In the genomic region with DNA sequence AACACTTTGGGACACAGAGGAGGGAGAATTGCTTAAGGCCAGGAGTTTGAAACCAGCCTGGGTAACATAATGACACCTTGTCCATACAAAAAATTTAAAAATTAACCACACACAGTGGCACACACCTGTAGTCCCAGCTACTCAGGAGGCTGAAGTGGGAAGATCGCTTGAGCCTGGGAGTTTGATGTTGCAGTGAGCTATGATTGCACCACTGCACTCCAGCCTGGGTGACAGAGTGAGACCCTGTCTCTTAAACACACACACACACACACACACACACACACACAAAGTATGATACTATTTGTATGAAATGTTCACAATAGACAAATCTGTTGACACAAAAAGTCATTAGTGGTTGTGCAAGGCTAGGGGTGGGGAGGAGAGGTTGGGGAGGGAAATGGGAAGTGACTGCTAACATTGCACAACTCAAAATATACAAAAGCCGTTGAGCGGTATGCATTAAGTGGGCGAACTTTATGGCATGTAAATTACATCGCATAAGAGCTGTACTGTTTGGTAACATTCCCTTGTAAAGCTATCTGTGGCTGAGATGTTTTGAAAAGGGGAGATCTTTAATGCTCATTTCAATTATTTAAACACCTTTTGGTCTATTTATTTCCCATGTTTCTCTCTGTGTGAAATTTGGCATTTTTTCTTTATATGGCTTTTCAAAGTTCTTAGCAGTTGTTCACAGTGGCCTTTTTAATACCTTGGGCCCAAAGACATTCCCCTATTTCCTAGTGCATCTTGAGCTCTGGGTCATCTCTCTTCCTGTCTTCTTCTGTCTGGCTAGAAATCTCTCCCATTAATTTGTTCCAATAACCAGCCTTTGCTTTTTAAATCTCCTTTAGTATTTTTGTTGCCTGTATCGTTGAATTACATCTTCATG, we compare ENCODE assay signal across 13 cellular contexts. TPM values are rescaled to one million over a fixed set of nuclear protein-coding genes. Genes with fewer than 3 reads are reported as not detected.
DNase-seq lines count a peak whose midpoint lies in the region; ATAC-seq and TF ChIP-seq lines count a peak whose summit lies in the region.
"Had no signal": no experiment of that assay in that cellular context is flagged by ENCODE, and none has a peak within 500 bp of the region (broad histone marks: within the 10 kb centered on the region; RNA-seq: fewer than 3 reads in every experiment).

No MANE protein-coding gene starts in this region.

- peak; percentile 95 to 96 for DNase-seq in HL-60 (ENCODE audit: low read depth in 1 of 2, low spot score in 1 of 2)
- peak; percentile 37 for DNase-seq in OCI-M1 (lab: John Stamatoyannopoulos, UW)
- DNase-seq in fibroblast of lung (ENCODE audit: low read depth in 2 of 2), result peak; percentile 17 to 90
- peak; percentile 13 for DNase-seq in osteocyte (ENCODE audit: extremely low spot score, unreplicated experiment)
- no peak for DNase-seq in dorsolateral prefrontal cortex
- DNase-seq in endothelial cell (ENCODE audit: low spot score), result no peak
- DNase-seq: activated CD4-positive, alpha-beta T cell treated with anti-CD3 and anti-CD28 coated beads for 4 hours; activated naive CD4-positive, alpha-beta T cell treated with Interleukin-2 at 50 U/mL for 16 hours; NCI-H2171 treated with DMSO at 0.1 percent for 48 hours; stimulated activated CD4-positive, alpha-beta T cell treated with anti-CD3 and anti-CD28 coated beads, Interleukin-4, amount 100 ng/mL, for 24 hours had no signal

- no peaks in the 10 kb centered on the region for H4K20me1 ChIP-seq in fibroblast of lung (ENCODE audit: control insufficient read depth, extremely low read depth, insufficient read depth, low read length)

- H3K27me3 ChIP-seq in HL-60 (ENCODE audit: insufficient read depth, poor library complexity, severe bottlenecking), result no peaks in the 10 kb centered on the region
- no peaks in the 10 kb centered on the region for H3K27me3 ChIP-seq in fibroblast of lung (ENCODE audit: control insufficient read depth, insufficient read depth, low read length)
- H3K27me3 ChIP-seq in dorsolateral prefrontal cortex, result peaks cover 0 to 7% (median 0%) of the 10 kb centered on the region in 45 donors

- H3K27ac ChIP-seq in HL-60 (replicated peaks), result peak overlapping the region; percentile 95
- H3K27ac ChIP-seq in fibroblast of lung (ENCODE audit: insufficient read depth, low read length), result no peak overlapping the region
- H3K27ac ChIP-seq in dorsolateral prefrontal cortex, result no peak overlapping the region
- H3K27ac ChIP-seq: parathyroid adenoma had no signal

- no peaks in the 10 kb centered on the region for H3K9me3 Mint-ChIP-seq in osteocyte (ENCODE audit: unreplicated experiment)
- H3K9me3 Mint-ChIP-seq in endothelial cell (ENCODE audit: unreplicated experiment), result no peaks in the 10 kb centered on the region

- H2AFZ ChIP-seq in fibroblast of lung (ENCODE audit: low read length), result no peak overlapping the region
- H2AFZ ChIP-seq: parathyroid adenoma had no signal

- TF ChIP-seq CTCF in HL-60 (IDR thresholded peaks at IDR 0.05; ENCODE audit: insufficient read depth, low read length), result no peak
- TF ChIP-seq CTCF in fibroblast of lung (conservative IDR thresholded peaks at IDR 0.05 in 1 of 2, IDR thresholded peaks at IDR 0.05 in 1 of 2; ENCODE audit: low read depth in 1 of 2, low read length in 2 of 2), result no peak
- TF ChIP-seq CTCF in osteocyte (IDR thresholded peaks at IDR 0.05), result no peak
- TF ChIP-seq CTCF in dorsolateral prefrontal cortex (IDR thresholded peaks at IDR 0.05 in 54 of 56, conservative IDR thresholded peaks at IDR 0.05 in 2 of 56; ENCODE audit: low read depth in 1 of 56, partially characterized antibody in 56 of 56), result no peak
- TF ChIP-seq CTCF in endothelial cell (IDR thresholded peaks at IDR 0.05; ENCODE audit: unreplicated experiment), result no peak

- no peaks in the 10 kb centered on the region for H3K36me3 ChIP-seq in fibroblast of lung (ENCODE audit: control insufficient read depth, insufficient read depth, low read length)

- intact Hi-C loops in dorsolateral prefrontal cortex (cut with DNase I), result no loop called here

- no peak overlapping the region for H3K4me2 ChIP-seq in fibroblast of lung (ENCODE audit: extremely low read depth, insufficient read depth, low read length)

- H3K4me1 ChIP-seq in fibroblast of lung (ENCODE audit: control insufficient read depth, extremely low read depth, insufficient read depth, low read length), result no peaks in the 10 kb centered on the region
- H3K4me1 ChIP-seq: parathyroid adenoma had no signal

- H3K4me3 ChIP-seq in HL-60 (replicated peaks; ENCODE audit: insufficient read depth, low read length), result no peak overlapping the region
- H3K4me3 ChIP-seq in fibroblast of lung (replicated peaks in 1 of 4; ENCODE audit: control extremely low read depth in 1 of 4, insufficient read depth in 1 of 4, low read depth in 3 of 4, low read length in 4 of 4), result no peak overlapping the region
- H3K4me3 ChIP-seq in dorsolateral prefrontal cortex, result no peak overlapping the region

- H3K9ac ChIP-seq in fibroblast of lung (ENCODE audit: insufficient read depth, low read length), result no peak overlapping the region
- H3K9ac ChIP-seq: parathyroid adenoma had no signal

- no peaks in the 10 kb centered on the region for H3K4me1 Mint-ChIP-seq in osteocyte (ENCODE audit: unreplicated experiment)
- H3K4me1 Mint-ChIP-seq in endothelial cell (ENCODE audit: unreplicated experiment), result peaks cover 3% of the 10 kb centered on the region

- no peaks in the 10 kb centered on the region for H3K79me2 ChIP-seq in fibroblast of lung (ENCODE audit: control insufficient read depth, insufficient read depth, low read length)
- H3K79me2 ChIP-seq: parathyroid adenoma had no signal

- H3K36me3 Mint-ChIP-seq in osteocyte (ENCODE audit: unreplicated experiment) (no peaks in the 10 kb centered on the region), endothelial cell (ENCODE audit: low read depth, unreplicated experiment) (no peaks in the 10 kb centered on the region)

- peaks cover 17% of the 10 kb centered on the region for H3K27me3 Mint-ChIP-seq in osteocyte (ENCODE audit: unreplicated experiment)
- H3K27me3 Mint-ChIP-seq in endothelial cell (ENCODE audit: unreplicated experiment), result peaks cover 3% of the 10 kb centered on the region

- H3K27ac Mint-ChIP-seq in osteocyte (ENCODE audit: unreplicated experiment) (no peak overlapping the region), endothelial cell (ENCODE audit: unreplicated experiment) (no peak overlapping the region)

- no peak overlapping the region for H3K4me3 Mint-ChIP-seq in osteocyte (ENCODE audit: unreplicated experiment)
- H3K4me3 Mint-ChIP-seq in endothelial cell (ENCODE audit: unreplicated experiment), result no peak overlapping the region

- ATAC-seq in HG03457 (IDR thresholded peaks at IDR 0.05; ENCODE audit: unreplicated experiment) (no peak), GM19324 (IDR thresholded peaks at IDR 0.05; ENCODE audit: low FRiP score, unreplicated experiment) (no peak)

- H3K9me3 ChIP-seq in fibroblast of lung (ENCODE audit: control insufficient read depth, insufficient read depth, low read depth, low read length), result no peaks in the 10 kb centered on the region

RNA-seq across cellular contexts. Expression of a gene that starts 58.9 kb away (rescaled TPM):
- total RNA-seq in fibroblast of lung (28.0 and 32.7 TPM in 2 replicates), osteocyte (36.3 and 39.3 TPM in 2 replicates), dorsolateral prefrontal cortex (10 to 100 TPM; 11.2 to 62.4 (median 28.3) TPM), endothelial cell (ENCODE audit: unreplicated experiment) (83.2 TPM)
- polyA plus RNA-seq in fibroblast of lung, result 7.9 and 12.0 TPM in 2 replicates
- 12.1 and 15.4 TPM in 2 replicates for polyA plus RNA-seq in fibroblast of lung (2012)
- polyA minus RNA-seq in fibroblast of lung (ENCODE audit: low replicate concordance), result 12.6 and 13.6 TPM in 2 replicates

Comparison
In these comparisons a context has a peak if more than half of its experiments do, and no peak if none do; other contexts are left out.
1. DNase-seq: peak in HL-60 (2 of 2), OCI-M1 (single experiment), fibroblast of lung (2 of 2) and osteocyte (single experiment); none in dorsolateral prefrontal cortex (0 of 10) and endothelial cell (single experiment).